ENCODE assay signal across 27 cellular contexts in the genomic region with DNA sequence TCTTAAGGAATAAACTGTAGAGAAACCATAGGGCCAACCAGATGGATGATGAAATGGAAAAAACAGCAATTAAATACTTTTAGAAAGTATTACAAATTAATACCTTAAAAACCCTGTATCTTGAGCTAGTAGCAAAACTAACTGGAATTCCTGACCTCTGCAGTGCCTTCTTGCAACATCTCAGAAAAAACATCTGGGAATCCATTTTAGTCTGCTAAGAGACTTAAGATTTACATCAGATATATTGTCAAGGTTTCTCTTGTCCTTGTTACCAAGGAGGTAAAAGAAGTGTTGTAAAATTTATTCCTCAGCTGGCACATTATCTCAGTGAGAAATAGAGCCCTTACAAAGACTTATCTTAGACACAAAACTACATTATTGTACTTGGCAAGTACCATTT. TPM values are rescaled to one million over a fixed set of nuclear protein-coding genes. Genes with fewer than 3 reads are reported as not detected.
A peak's percentile ranks its signal among the peaks of the same experiment; 100 is the strongest.
DNase-seq lines count a peak whose midpoint lies in the region; ATAC-seq and TF ChIP-seq lines count a peak whose summit lies in the region.
"Had no signal": no experiment of that assay in that cellular context is flagged by ENCODE, and none has a peak within 500 bp of the region (broad histone marks: within the 10 kb centered on the region; RNA-seq: fewer than 3 reads in every experiment).

No MANE protein-coding gene starts in this region.

- ATAC-seq in WTC11 (no peak), sciatic nerve (peak; percentile 48), SK-N-SH treated with all-trans-retinoic acid at 6 μM for 48 hours (no peak)

- DNase-seq in ELR (ENCODE audit: low read depth) (peak; percentile 16), WTC11 (ENCODE audit: low spot score) (no peak), fibroblast of mammary gland (ENCODE audit: low read depth) (peak; percentile 38), sciatic nerve (ENCODE audit: low spot score) (no peak), dorsolateral prefrontal cortex (no peak), cortex of kidney (lab: John Stamatoyannopoulos, UW) (no peak)
- no peak for DNase-seq in activated CD4-positive, alpha-beta T cell treated with anti-CD3 and anti-CD28 coated beads, Interleukin-2, amount 50 U/mL, for 4 hours
- DNase-seq: activated CD4-positive, alpha-beta T cell treated with anti-CD3 and anti-CD28 coated beads for 1 hour; caudate nucleus; effector CD8-positive, alpha-beta T cell; GDM1; KBM-7; kidney; naive B cell; NCI-H187 treated with DMSO at 0.1 percent for 48 hours; NCI-H446 treated with DMSO at 0.1 percent for 48 hours; sigmoid colon; stimulated activated CD4-positive, alpha-beta T cell treated with anti-CD3 and anti-CD28 coated beads, Interleukin-2, amount 100 ng/mL, for 24 hours; stimulated activated naive CD4-positive, alpha-beta T cell treated with Interleukin-2 at 50 U/mL for 16 hours; T1000; transverse colon had no signal

- H3K27me3 Mint-ChIP-seq in WTC11 (ENCODE audit: low read depth), result no peaks in the 10 kb centered on the region
- H3K27me3 Mint-ChIP-seq: naive B cell had no signal

- no peaks in the 10 kb centered on the region for H3K36me3 Mint-ChIP-seq in WTC11
- H3K36me3 Mint-ChIP-seq: naive B cell had no signal

- peaks cover 5% of the 10 kb centered on the region; the same call in 1 of the 2 replicates for H3K4me1 Mint-ChIP-seq in WTC11

- TF ChIP-seq CTCF in WTC11 (IDR thresholded peaks at IDR 0.05) (no peak), fibroblast of mammary gland (conservative IDR thresholded peaks at IDR 0.05; ENCODE audit: control insufficient read depth, insufficient read depth, low read depth, low read length) (no peak), dorsolateral prefrontal cortex (IDR thresholded peaks at IDR 0.05 in 54 of 56, conservative IDR thresholded peaks at IDR 0.05 in 2 of 56; ENCODE audit: low read depth in 1 of 56, partially characterized antibody in 56 of 56) (no peak)

- POLR2A ChIA-PET in WTC11 (lab: Charles Lee), result no interaction called here

- intact Hi-C loops in sciatic nerve (cut with DNase I) (no loop called here), dorsolateral prefrontal cortex (cut with DNase I) (no loop called here)

- CTCF ChIA-PET in WTC11 (lab: Charles Lee), result no interaction called here

- H3K4me3 ChIP-seq in fibroblast of mammary gland (ENCODE audit: control insufficient read depth, low read depth, low read length), result no peak overlapping the region
- no peak overlapping the region for H3K4me3 ChIP-seq in dorsolateral prefrontal cortex
- H3K4me3 ChIP-seq: BLaER1 treated with 17β-estradiol and CSF1 and Interleukin-3, amounts not matched to agents 10 nM and 100 nM; esophagus muscularis mucosa; hepatocyte; sigmoid colon; transverse colon had no signal

- no peaks in the 10 kb centered on the region for H3K27me3 ChIP-seq in dorsolateral prefrontal cortex
- H3K27me3 ChIP-seq: BLaER1 treated with 17β-estradiol and CSF1 and Interleukin-3, amounts not matched to agents 10 nM and 100 nM; esophagus muscularis mucosa; hepatocyte; sigmoid colon; transverse colon had no signal

- peak overlapping the region in 6 of 59 donors; percentile 1 to 33 (median 10) for H3K27ac ChIP-seq in dorsolateral prefrontal cortex
- H3K27ac ChIP-seq: BLaER1 treated with 17β-estradiol and CSF1 and Interleukin-3, amounts not matched to agents 10 nM and 100 nM; hepatocyte; parathyroid adenoma; sigmoid colon; transverse colon had no signal

- no peak overlapping the region for H3K4me3 Mint-ChIP-seq in WTC11
- H3K4me3 Mint-ChIP-seq: naive B cell had no signal

- H3K9me3 Mint-ChIP-seq in WTC11, result no peaks in the 10 kb centered on the region
- H3K9me3 Mint-ChIP-seq: activated T-helper 2 cell treated with anti-CD3 and anti-CD28 coated beads, Interferon-gamma antibody, Interleukin-2, Interleukin-4, amounts not matched to agents 10 μg/mL and 5 μg/mL and 100 μg/mL, durations not matched to agents 14 hours and 24 hours and 36 hours; naive B cell had no signal

- H3K27ac Mint-ChIP-seq in WTC11, result peak overlapping the region; percentile 23; the same call in 1 of the 2 replicates
- H3K27ac Mint-ChIP-seq: activated T-helper 2 cell treated with anti-CD3 and anti-CD28 coated beads, Interferon-gamma antibody, Interleukin-2, Interleukin-4, amounts not matched to agents 10 μg/mL and 5 μg/mL and 100 μg/mL, durations not matched to agents 14 hours and 24 hours and 36 hours had no signal

TF ChIP-seq in WTC11, 78 proteins besides CTCF, POLR2A, EP300 and RAD21 (continues in another document):
- TF ChIP-seq, protein P1, sequence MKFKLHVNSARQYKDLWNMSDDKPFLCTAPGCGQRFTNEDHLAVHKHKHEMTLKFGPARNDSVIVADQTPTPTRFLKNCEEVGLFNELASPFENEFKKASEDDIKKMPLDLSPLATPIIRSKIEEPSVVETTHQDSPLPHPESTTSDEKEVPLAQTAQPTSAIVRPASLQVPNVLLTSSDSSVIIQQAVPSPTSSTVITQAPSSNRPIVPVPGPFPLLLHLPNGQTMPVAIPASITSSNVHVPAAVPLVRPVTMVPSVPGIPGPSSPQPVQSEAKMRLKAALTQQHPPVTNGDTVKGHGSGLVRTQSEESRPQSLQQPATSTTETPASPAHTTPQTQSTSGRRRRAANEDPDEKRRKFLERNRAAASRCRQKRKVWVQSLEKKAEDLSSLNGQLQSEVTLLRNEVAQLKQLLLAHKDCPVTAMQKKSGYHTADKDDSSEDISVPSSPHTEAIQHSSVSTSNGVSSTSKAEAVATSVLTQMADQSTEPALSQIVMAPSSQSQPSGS (CRISPR knock-in tag; IDR thresholded peaks at IDR 0.05; ENCODE audit: borderline replicate concordance, low read depth), result no peak
- TF ChIP-seq CREB1 (CRISPR knock-in tag; IDR thresholded peaks at IDR 0.05), result no peak
- TF ChIP-seq FOXJ3 (CRISPR knock-in tag; IDR thresholded peaks at IDR 0.05; ENCODE audit: borderline replicate concordance), result no peak
- TF ChIP-seq JAZF1 (CRISPR knock-in tag; IDR thresholded peaks at IDR 0.05), result no peak
- no peak for TF ChIP-seq ELF4 (CRISPR knock-in tag; IDR thresholded peaks at IDR 0.05; ENCODE audit: low read depth)
- TF ChIP-seq CDX4 (CRISPR knock-in tag; IDR thresholded peaks at IDR 0.05; ENCODE audit: borderline replicate concordance), result no peak
- no peak for TF ChIP-seq ZNF416 (CRISPR knock-in tag; IDR thresholded peaks at IDR 0.05)
- no peak for TF ChIP-seq MYBL2 (CRISPR knock-in tag; IDR thresholded peaks at IDR 0.05)

TF ChIP-seq in SK-N-SH treated with all-trans-retinoic acid at 6 μM for 48 hours, 23 proteins besides CTCF, POLR2A, EP300 and RAD21 (continues in another document):
- TF ChIP-seq ZNF565 (CRISPR knock-in tag; conservative IDR thresholded peaks at IDR 0.05; ENCODE audit: low read depth) (no peak), ZFP30 (CRISPR knock-in tag; IDR thresholded peaks at IDR 0.05) (no peak), ZC3H10 (CRISPR knock-in tag; IDR thresholded peaks at IDR 0.05) (no peak), ZFP3 (CRISPR knock-in tag; IDR thresholded peaks at IDR 0.05) (no peak), OSR1 (CRISPR knock-in tag; IDR thresholded peaks at IDR 0.05) (no peak), BACH2 (CRISPR knock-in tag; IDR thresholded peaks at IDR 0.05; ENCODE audit: borderline replicate concordance) (no peak), SNAI2 (CRISPR knock-in tag; IDR thresholded peaks at IDR 0.05) (no peak), POU6F1 (CRISPR knock-in tag; IDR thresholded peaks at IDR 0.05; ENCODE audit: borderline replicate concordance, low read depth) (no peak), TOX (CRISPR knock-in tag; IDR thresholded peaks at IDR 0.05; ENCODE audit: borderline replicate concordance) (no peak), CSRNP3 (CRISPR knock-in tag; IDR thresholded peaks at IDR 0.05) (no peak), ARNTL (CRISPR knock-in tag; IDR thresholded peaks at IDR 0.05; ENCODE audit: borderline replicate concordance, low read depth) (no peak), ISL1 (CRISPR knock-in tag; IDR thresholded peaks at IDR 0.05) (no peak), ESRRG (CRISPR knock-in tag; IDR thresholded peaks at IDR 0.05) (no peak)

RNA-seq across cellular contexts. Expression of gene KCNRG, which starts 18.5 kb away (rescaled TPM):
- total RNA-seq in WTC11 (2021) (0.21 to 1.1 TPM (median 0.32 TPM) in 3 replicates), sciatic nerve (0.45 TPM), dorsolateral prefrontal cortex (1 to 10 TPM in 20 of 120 experiments, under 1 TPM in 48, not detected in 52; 0.32 to 3.0 (median 0.76) TPM)

RNA-seq across cellular contexts. Expression of gene TRIM13, which starts 36.9 kb away (rescaled TPM):
- total RNA-seq in WTC11 (2021), result 27.5 to 29.1 TPM (median 27.6 TPM) in 3 replicates
- 25.1 TPM for total RNA-seq in sciatic nerve
- 10 to 100 TPM; 17.3 to 34.5 (median 23.6) TPM for total RNA-seq in dorsolateral prefrontal cortex

Comparison
In these comparisons a context has a peak if more than half of its experiments do, and no peak if none do; other contexts are left out.
1. DNase-seq: peak in ELR (single experiment) and fibroblast of mammary gland (single experiment); none in WTC11 (single experiment), sciatic nerve (single experiment), dorsolateral prefrontal cortex (0 of 10), cortex of kidney (single experiment) and activated CD4-positive, alpha-beta T cell treated with anti-CD3 and anti-CD28 coated beads, Interleukin-2, amount 50 U/mL, for 4 hours (0 of 2).